Comparison of ENCODE assay signal across 1 cellular context in genomic region chr17:50122945-50123344, GRCh38.
TF ChIP-seq lines count a peak whose summit lies in the region.

No MANE protein-coding gene starts in this region.

TF ChIP-seq in GM23338, 12 proteins besides CTCF, POLR2A, EP300 and RAD21:
- TF ChIP-seq CREB1 (CRISPR knock-in tag; IDR thresholded peaks at IDR 0.05; ENCODE audit: low read depth) (no peak), ETS1 (IDR thresholded peaks at IDR 0.05) (no peak), ZNF462 (CRISPR knock-in tag; IDR thresholded peaks at IDR 0.05) (no peak), REST (IDR thresholded peaks at IDR 0.05; ENCODE audit: unreplicated experiment) (no peak), POLR2AphosphoS5 (IDR thresholded peaks at IDR 0.05; ENCODE audit: low read depth) (no peak), STAT1 (IDR thresholded peaks at IDR 0.05; ENCODE audit: unreplicated experiment) (no peak), EZH2phosphoT487 (IDR thresholded peaks at IDR 0.05; ENCODE audit: unreplicated experiment) (no peak), JUNB (IDR thresholded peaks at IDR 0.05; ENCODE audit: unreplicated experiment) (no peak), EZH2 (IDR thresholded peaks at IDR 0.05; ENCODE audit: low read depth, unreplicated experiment) (no peak), ZNF331 (CRISPR knock-in tag; IDR thresholded peaks at IDR 0.05; ENCODE audit: low read depth) (no peak), NANOG (IDR thresholded peaks at IDR 0.05; ENCODE audit: borderline replicate concordance) (no peak), ZNF114 (CRISPR knock-in tag; IDR thresholded peaks at IDR 0.05) (no peak)
TF ChIP-seq in GM23338: peak in this region for 0.
